Comparison of ENCODE assay signal across 14 cellular contexts in the genomic region with DNA sequence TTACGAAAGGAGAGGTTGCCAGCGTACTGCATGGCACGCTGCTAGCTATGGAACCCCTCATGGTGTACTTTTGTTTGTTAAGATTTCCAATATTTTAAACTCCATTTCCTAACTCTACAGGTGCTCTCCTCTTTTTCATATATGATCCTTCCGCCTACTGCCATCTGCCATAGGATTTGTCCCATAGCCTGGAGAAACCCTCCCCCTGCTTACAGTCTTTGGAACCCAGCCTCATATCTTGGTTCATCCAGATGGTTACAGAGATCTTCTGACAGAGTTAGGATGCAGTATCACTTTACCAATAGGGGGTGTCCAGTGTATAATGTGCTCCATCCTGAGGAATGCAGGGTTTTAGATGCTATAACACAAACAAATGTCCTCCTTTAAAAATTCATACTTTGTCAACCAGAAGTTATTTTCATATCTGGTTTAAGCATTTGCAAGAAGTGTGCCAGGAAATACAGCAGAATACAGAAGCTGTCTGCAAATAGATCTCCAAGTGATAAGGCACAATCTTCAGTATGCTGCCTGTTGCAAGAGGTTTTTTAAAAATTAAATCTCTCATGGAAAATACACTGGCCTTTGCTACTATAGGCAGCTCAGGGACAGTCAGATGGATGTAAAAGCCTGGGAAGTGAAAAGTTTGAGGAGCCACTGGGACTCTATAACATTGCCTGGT.
A peak's percentile ranks its signal among the peaks of the same experiment; 100 is the strongest.
DNase-seq lines count a peak whose midpoint lies in the region; ATAC-seq lines count a peak whose summit lies in the region.
"Had no signal": no experiment of that assay in that cellular context is flagged by ENCODE, and none has a peak within 500 bp of the region (broad histone marks: within the 10 kb centered on the region; RNA-seq: fewer than 3 reads in every experiment).

No MANE protein-coding gene starts in this region.

- peak overlapping the region; percentile 24 for H3K27ac ChIP-seq in cingulate gyrus (ENCODE audit: low read depth, low read length)
- peak overlapping the region; percentile 4 for H3K27ac ChIP-seq in temporal lobe (ENCODE audit: low read depth, low read length)

- ATAC-seq in GM21526 (IDR thresholded peaks at IDR 0.05; ENCODE audit: low FRiP score, unreplicated experiment), result no peak
- ATAC-seq: GM12878 had no signal

- DNase-seq in EH (ENCODE audit: low read depth) (peak; percentile 57), NCI-H2171 treated with DMSO at 0.1 percent for 48 hours (lab: John Stamatoyannopoulos, UW) (peak; percentile 63), NCI-H2107 treated with DMSO at 0.1 percent for 48 hours (lab: John Stamatoyannopoulos, UW; ENCODE audit: unreplicated experiment) (no peak)
- DNase-seq in activated T-cell treated with anti-CD3 and anti-CD28 coated beads, Interleukin-2, amount 50 U/mL, for 1 hour, result no peak
- DNase-seq: Caco-2; CD4-positive, CD25-positive, alpha-beta regulatory T cell; DND-41; GDM1; MM.1S; SIG-M5 had no signal

Comparison
In these comparisons a context has a peak if more than half of its experiments do, and no peak if none do; other contexts are left out.
1. DNase-seq: peak in EH (single experiment) and NCI-H2171 treated with DMSO at 0.1 percent for 48 hours (single experiment); none in NCI-H2107 treated with DMSO at 0.1 percent for 48 hours (single experiment) and activated T-cell treated with anti-CD3 and anti-CD28 coated beads, Interleukin-2, amount 50 U/mL, for 1 hour (single experiment).